11 cellular contexts compared by ENCODE assay signal in genomic region chr10:69458426-69459100, GRCh38. TPM values are rescaled to one million over a fixed set of nuclear protein-coding genes. Genes with fewer than 3 reads are reported as not detected.
DNase-seq lines count a peak whose midpoint lies in the region; ATAC-seq and TF ChIP-seq lines count a peak whose summit lies in the region.
"Had no signal": no experiment of that assay in that cellular context is flagged by ENCODE, and none has a peak within 500 bp of the region (broad histone marks: within the 10 kb centered on the region; RNA-seq: fewer than 3 reads in every experiment).

No MANE protein-coding gene starts in this region.

- H3K36me3 Mint-ChIP-seq in type B pancreatic cell: no peaks in the 10 kb centered on the region

- no peaks in the 10 kb centered on the region for H3K9me3 ChIP-seq in mucosa of descending colon

- H3K36me3 ChIP-seq in mucosa of descending colon (ENCODE audit: low read depth): no peaks in the 10 kb centered on the region

- H3K4me1 Mint-ChIP-seq in type B pancreatic cell (ENCODE audit: unreplicated experiment): peaks cover 26% of the 10 kb centered on the region

- peak overlapping the region; percentile 84 for H3K27ac ChIP-seq in caudate nucleus (ENCODE audit: low read depth, low read length)

- H3K9me3 Mint-ChIP-seq in type B pancreatic cell: peaks cover 9% of the 10 kb centered on the region

- DNase-seq in SIG-M5 treated with dmso at 0.1 percent for 504 hours (lab: John Stamatoyannopoulos, UW; ENCODE audit: unreplicated experiment) (peak; percentile 32), SIG-M5 (lab: John Stamatoyannopoulos, UW) (no peak), caudate nucleus (lab: John Stamatoyannopoulos, UW) (peak in 41 of 61 donors; percentile 19 to 73 (median 45)), mucosa of descending colon (peak; percentile 82 to 88 (median 87)), type B pancreatic cell (ENCODE audit: extremely low spot score, unreplicated experiment) (no peak), NCI-H128 (lab: John Stamatoyannopoulos, UW; ENCODE audit: unreplicated experiment) (no peak)
- no peak for DNase-seq in activated effector memory CD4-positive, alpha-beta T cell treated with Interleukin-2 at 50 U/mL for 16 hours
- DNase-seq: effector CD4-positive, alpha-beta T cell; NCI-H2029 had no signal

- ATAC-seq in mucosa of descending colon: peak; percentile 94
- ATAC-seq in HG02938 (IDR thresholded peaks at IDR 0.05; ENCODE audit: unreplicated experiment): no peak
- ATAC-seq: SK-N-SH treated with all-trans-retinoic acid at 6 μM for 48 hours had no signal

- intact Hi-C loops in mucosa of descending colon (cut with DNase I, micrococcal nuclease): no loop called here

- H3K4me3 Mint-ChIP-seq in type B pancreatic cell: peak overlapping the region; percentile 57

- no peak for TF ChIP-seq CTCF in mucosa of descending colon (IDR thresholded peaks at IDR 0.05)
- TF ChIP-seq CTCF in type B pancreatic cell (conservative IDR thresholded peaks at IDR 0.05): no peak

- H3K27me3 Mint-ChIP-seq in type B pancreatic cell: peaks cover under 1% of the 10 kb centered on the region

- peaks cover 51% of the 10 kb centered on the region for H3K4me1 ChIP-seq in mucosa of descending colon (ENCODE audit: low read depth)

- H3K4me3 ChIP-seq in mucosa of descending colon: no peak overlapping the region

- peak overlapping the region; percentile 80 for H3K27ac Mint-ChIP-seq in type B pancreatic cell

RNA-seq across cellular contexts. Expression of gene TSPAN15, which starts 7.3 kb away (rescaled TPM):
- 100 to 1,000 TPM; 118 to 183 (median 139) TPM for total RNA-seq in mucosa of descending colon
- 19.4 and 19.7 TPM in 2 replicates for total RNA-seq in type B pancreatic cell (ENCODE audit: low replicate concordance)

RNA-seq across cellular contexts. Expression of gene TACR2, which starts 41.8 kb away (rescaled TPM):
- total RNA-seq in mucosa of descending colon (100 to 1,000 TPM in 1 of 3 donors, 1 to 10 TPM in 2; 6.3 to 204 (median 9.5) TPM), type B pancreatic cell (ENCODE audit: low replicate concordance) (not detected in 2 replicates)

Comparison
In these comparisons a context has a peak if more than half of its experiments do, and no peak if none do; other contexts are left out.
1. DNase-seq: peak in SIG-M5 treated with dmso at 0.1 percent for 504 hours (single experiment), caudate nucleus (41 of 61) and mucosa of descending colon (3 of 3); none in SIG-M5 (single experiment), type B pancreatic cell (single experiment), NCI-H128 (single experiment) and activated effector memory CD4-positive, alpha-beta T cell treated with Interleukin-2 at 50 U/mL for 16 hours (single experiment).